ENCODE assay signal across 13 cellular contexts in genomic region chrX:152601848-152602616, GRCh38. TPM values are rescaled to one million over a fixed set of nuclear protein-coding genes. Genes with fewer than 3 reads are reported as not detected.
DNase-seq lines count a peak whose midpoint lies in the region; ATAC-seq, FAIRE-seq and TF ChIP-seq lines count a peak whose summit lies in the region.
"Had no signal": no experiment of that assay in that cellular context is flagged by ENCODE, and none has a peak within 500 bp of the region (broad histone marks: within the 10 kb centered on the region; RNA-seq: fewer than 3 reads in every experiment).

No MANE protein-coding gene starts in this region.

- H3K79me2 ChIP-seq in H1 (ENCODE audit: control insufficient read depth in 1 of 2, insufficient read depth in 2 of 2, low read length in 2 of 2), result no peaks in the 10 kb centered on the region

- H3K36me3 ChIP-seq in H1 (ENCODE audit: control insufficient read depth in 2 of 4, insufficient read depth in 4 of 4, low read length in 3 of 4), result no peaks in the 10 kb centered on the region
- H3K36me3 ChIP-seq: sigmoid colon had no signal

- H3K4me1 ChIP-seq in H1 (replicated peaks in 1 of 4; ENCODE audit: control insufficient read depth in 3 of 4, insufficient read depth in 4 of 4, low read length in 3 of 4), result no peaks in the 10 kb centered on the region
- H3K4me1 ChIP-seq: sigmoid colon had no signal

- CTCF ChIA-PET in H1 (lab: Charles Lee; ENCODE audit: partially characterized antibody), result interaction anchor here (1.0 to 1.5 kb wide), 5 partner anchors 12 to 34 kb away, joined by 3 to 11 read pairs (median 4); no protein-coding TSS in a partner anchor

- no peaks in the 10 kb centered on the region for H3K79me1 ChIP-seq in H1 (ENCODE audit: low read depth, low read length)

- no peak overlapping the region for H3K4me3 ChIP-seq in H1 (ENCODE audit: extremely low read depth in 1 of 4, insufficient read depth in 2 of 4, low read depth in 3 of 4, low read length in 4 of 4)
- H3K4me3 ChIP-seq: sigmoid colon had no signal

- H2BK5ac ChIP-seq in H1 (ENCODE audit: low read depth, low read length), result no peak overlapping the region

- H2BK15ac ChIP-seq in H1 (ENCODE audit: low read length), result no peak overlapping the region

- H4K20me1 ChIP-seq in H1 (replicated peaks in 1 of 2; ENCODE audit: control insufficient read depth in 1 of 2, insufficient read depth in 2 of 2, low read length in 2 of 2), result no peaks in the 10 kb centered on the region

- POLR2A ChIA-PET in H1 (lab: Charles Lee; ENCODE audit: partially characterized antibody), result no interaction called here

- peak; percentile 20; the same call in 1 of the 3 replicates for TF ChIP-seq CTCF in GM12872 (IDR thresholded peaks at IDR 0.05; ENCODE audit: insufficient read depth, low read depth, low read length)
- peak; percentile 15 to 44 (median 37); a peak in 3 of 4 replicates for TF ChIP-seq CTCF in H1 (IDR thresholded peaks at IDR 0.05; ENCODE audit: control extremely low read depth in 1 of 3, insufficient read depth in 1 of 3, low read depth in 1 of 3, low read length in 3 of 3)

- no peaks in the 10 kb centered on the region for H3K9me3 ChIP-seq in H1 (ENCODE audit: insufficient read depth in 2 of 2, low read depth in 1 of 2, low read length in 1 of 2)
- H3K9me3 ChIP-seq: sigmoid colon had no signal

- H4K8ac ChIP-seq in H1 (ENCODE audit: extremely low read depth, insufficient read depth, low read length), result no peak overlapping the region

- TF ChIP-seq RAD21 in H1 (IDR thresholded peaks at IDR 0.05 in 1 of 2, conservative IDR thresholded peaks at IDR 0.05 in 1 of 2; ENCODE audit: low read depth in 2 of 2, low read length in 2 of 2), result peak; percentile 38 to 50

- ATAC-seq in GM18861 (IDR thresholded peaks at IDR 0.05; ENCODE audit: unreplicated experiment) (no peak), GM19395 (IDR thresholded peaks at IDR 0.05; ENCODE audit: unreplicated experiment) (no peak), HG02763 (IDR thresholded peaks at IDR 0.05; ENCODE audit: unreplicated experiment) (no peak)
- ATAC-seq: stimulated activated effector memory CD8-positive, alpha-beta T cell treated with anti-CD3 and anti-CD28 coated beads, Interleukin-12 subunit alpha, Interleukin-12 subunit beta, amount 100 ng/mL, for 72 hours had no signal

- H2BK120ac ChIP-seq in H1 (replicated peaks; ENCODE audit: low read depth, low read length), result no peak overlapping the region

- H2BK12ac ChIP-seq in H1 (ENCODE audit: low read depth, low read length), result no peak overlapping the region

- H3K9ac ChIP-seq in H1 (replicated peaks in 1 of 4; ENCODE audit: extremely low read depth in 1 of 4, low read depth in 3 of 4, low read length in 3 of 4), result no peak overlapping the region

- H4K91ac ChIP-seq in H1 (replicated peaks; ENCODE audit: insufficient read length, low read length), result no peak overlapping the region

- no peak overlapping the region for H2BK20ac ChIP-seq in H1 (ENCODE audit: low read length)

- peak; percentile 21 for DNase-seq in COLO668 (lab: John Stamatoyannopoulos, UW; ENCODE audit: unreplicated experiment)
- DNase-seq in NCI-H510A (lab: John Stamatoyannopoulos, UW), result peak; percentile 4
- DNase-seq in H1 (ENCODE audit: low read depth in 1 of 2, low spot score in 2 of 2), result peak in 1 of 2 experiments; percentile 47
- DNase-seq in dedifferentiated amniotic fluid mesenchymal stem cell (ENCODE audit: extremely low spot score), result no peak
- DNase-seq: activated T-cell treated with anti-CD3 and anti-CD28 coated beads, Interleukin-2, amount 50 U/mL, for 1 hour; kidney; Right ventricle myocardium superior; sigmoid colon had no signal

- 84% methylated on average over 6 of the region's 6 CpGs; no CpG with 5 or more reads in 1 of the 2 experiments for WGBS in H1 (ENCODE audit: extremely low coverage in 1 of 2, insufficient coverage in 1 of 2, insufficient read length in 1 of 2, insufficient replicate concordance in 2 of 2, low coverage in 1 of 2, low lambda C conversion rate in 2 of 2, missing lambda C conversion rate in 1 of 2), 2 experiments

- no peak for TF ChIP-seq EP300 in H1 (IDR thresholded peaks at IDR 0.05; ENCODE audit: borderline replicate concordance in 1 of 2, low read depth in 2 of 2, low read length in 2 of 2)

- H3K56ac ChIP-seq in H1 (replicated peaks; ENCODE audit: insufficient read length, low read depth, low read length), result no peak overlapping the region

- TF ChIP-seq POLR2A in H1 (IDR thresholded peaks at IDR 0.05; ENCODE audit: control extremely low read depth in 1 of 2, low read depth in 2 of 2, low read length in 2 of 2), result no peak

- H4K5ac ChIP-seq in H1 (ENCODE audit: insufficient read length, low read depth, low read length), result no peak overlapping the region

- H2AFZ ChIP-seq in H1 (ENCODE audit: low read length), result no peak overlapping the region

- H3K27me3 ChIP-seq in H1 (replicated peaks in 1 of 4; ENCODE audit: control insufficient read depth in 3 of 4, extremely low read depth in 1 of 4, insufficient read depth in 3 of 4, low read length in 3 of 4), result no peaks in the 10 kb centered on the region
- H3K27me3 ChIP-seq: sigmoid colon had no signal

- peak; percentile 57 for FAIRE-seq in H1 (lab: Jason Lieb, UNC)
- FAIRE-seq: kidney had no signal

- H3K4ac ChIP-seq in H1 (replicated peaks; ENCODE audit: insufficient read length, low read depth, low read length), result no peak overlapping the region

- no peak overlapping the region for H3K14ac ChIP-seq in H1 (ENCODE audit: insufficient read length)

- no peaks in the 10 kb centered on the region for H3K23me2 ChIP-seq in H1 (ENCODE audit: low read depth, low read length)

- no peak overlapping the region for H3K4me2 ChIP-seq in H1 (ENCODE audit: insufficient read depth in 1 of 2, low read depth in 2 of 2, low read length in 2 of 2)

- no peak overlapping the region for H3K18ac ChIP-seq in H1 (ENCODE audit: extremely low read depth, low read length)

- no peak overlapping the region for H3K27ac ChIP-seq in H1 (ENCODE audit: low read depth, low read length)
- H3K27ac ChIP-seq: sigmoid colon had no signal

- H3K23ac ChIP-seq in H1 (ENCODE audit: insufficient read length), result no peak overlapping the region

- no peak overlapping the region for H2AK5ac ChIP-seq in H1 (ENCODE audit: low read depth, low read length)

TF ChIP-seq in H1, 55 proteins besides CTCF, POLR2A, EP300 and RAD21:
- TF ChIP-seq TAF1 (IDR thresholded peaks at IDR 0.05; ENCODE audit: low read depth, low read length), result no peak
- TF ChIP-seq KDM1A (IDR thresholded peaks at IDR 0.05; ENCODE audit: borderline replicate concordance, low read length), result no peak
- no peak for TF ChIP-seq CREB1 (IDR thresholded peaks at IDR 0.05)
- TF ChIP-seq, protein P1, sequence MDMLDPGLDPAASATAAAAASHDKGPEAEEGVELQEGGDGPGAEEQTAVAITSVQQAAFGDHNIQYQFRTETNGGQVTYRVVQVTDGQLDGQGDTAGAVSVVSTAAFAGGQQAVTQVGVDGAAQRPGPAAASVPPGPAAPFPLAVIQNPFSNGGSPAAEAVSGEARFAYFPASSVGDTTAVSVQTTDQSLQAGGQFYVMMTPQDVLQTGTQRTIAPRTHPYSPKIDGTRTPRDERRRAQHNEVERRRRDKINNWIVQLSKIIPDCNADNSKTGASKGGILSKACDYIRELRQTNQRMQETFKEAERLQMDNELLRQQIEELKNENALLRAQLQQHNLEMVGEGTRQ (IDR thresholded peaks at IDR 0.05; ENCODE audit: low read length), result no peak
- no peak for TF ChIP-seq TBP (IDR thresholded peaks at IDR 0.05; ENCODE audit: low read depth, low read length)
- TF ChIP-seq SUZ12 (IDR thresholded peaks at IDR 0.05; ENCODE audit: low read length), result no peak
- TF ChIP-seq CHD2 (IDR thresholded peaks at IDR 0.05; ENCODE audit: low read length), result no peak
- TF ChIP-seq CEBPB (IDR thresholded peaks at IDR 0.05; ENCODE audit: low read depth, low read length), result no peak
- TF ChIP-seq MAFK (IDR thresholded peaks at IDR 0.05; ENCODE audit: low read depth, low read length), result no peak
- no peak for TF ChIP-seq BACH1 (IDR thresholded peaks at IDR 0.05; ENCODE audit: low read length)
- no peak for TF ChIP-seq SIN3A (conservative IDR thresholded peaks at IDR 0.05 in 1 of 2, IDR thresholded peaks at IDR 0.05 in 1 of 2; ENCODE audit: low read depth in 1 of 2, low read length in 2 of 2)
- TF ChIP-seq ZNF274 (IDR thresholded peaks at IDR 0.05; ENCODE audit: borderline replicate concordance, extremely low read depth, low read length), result no peak
- no peak for TF ChIP-seq E2F6 (IDR thresholded peaks at IDR 0.05)
- TF ChIP-seq EGR1 (IDR thresholded peaks at IDR 0.05; ENCODE audit: borderline replicate concordance, low read depth, low read length), result no peak
- TF ChIP-seq JUN (IDR thresholded peaks at IDR 0.05; ENCODE audit: low read depth, low read length), result no peak
- no peak for TF ChIP-seq RBBP5 (IDR thresholded peaks at IDR 0.05; ENCODE audit: borderline replicate concordance, low read depth, low read length)

RNA-seq across cellular contexts. Expression of gene GABRQ, which starts 35.7 kb away (rescaled TPM):
- total RNA-seq in H1 (2021; fragmentation: NEBNext Ultra II Directional; extraction: Animal tissue kit (Norgen Biotek cat#: 25700)), result 8.6 and 9.6 TPM in 2 replicates
- 6.2 and 6.3 TPM in 2 replicates for polyA plus RNA-seq in H1 (2011; rRNA removed)
- polyA plus RNA-seq in H1 (2011; cell fraction: cytosol; rRNA removed), result 5.7 TPM
- polyA plus RNA-seq in H1 (2011; cell fraction: nucleus; rRNA removed), result 7.2 TPM
- polyA plus RNA-seq in H1 (2012, experiment 1 of 2), result 4.6 to 6.6 TPM (median 5.3 TPM) in 4 replicates
- 1.6 TPM for polyA plus RNA-seq in H1 (2012, experiment 2 of 2)
- 6.0 TPM for polyA plus RNA-seq in H1 (2013, experiment 1 of 2)
- 7.2 TPM for polyA plus RNA-seq in H1 (2013, experiment 2 of 2)
- 16.5 and 17.5 TPM in 2 replicates for polyA minus RNA-seq in H1 (2011; rRNA and poly(A)+ RNA removed)
- 6.6 TPM for polyA minus RNA-seq in H1 (2011; cell fraction: cytosol; rRNA and poly(A)+ RNA removed)
- polyA minus RNA-seq in H1 (2011; cell fraction: nucleus; rRNA and poly(A)+ RNA removed), result 13.9 TPM
- total RNA-seq: Right ventricle myocardium superior had no signal
